8 cellular contexts compared by ENCODE assay signal in the genomic region with DNA sequence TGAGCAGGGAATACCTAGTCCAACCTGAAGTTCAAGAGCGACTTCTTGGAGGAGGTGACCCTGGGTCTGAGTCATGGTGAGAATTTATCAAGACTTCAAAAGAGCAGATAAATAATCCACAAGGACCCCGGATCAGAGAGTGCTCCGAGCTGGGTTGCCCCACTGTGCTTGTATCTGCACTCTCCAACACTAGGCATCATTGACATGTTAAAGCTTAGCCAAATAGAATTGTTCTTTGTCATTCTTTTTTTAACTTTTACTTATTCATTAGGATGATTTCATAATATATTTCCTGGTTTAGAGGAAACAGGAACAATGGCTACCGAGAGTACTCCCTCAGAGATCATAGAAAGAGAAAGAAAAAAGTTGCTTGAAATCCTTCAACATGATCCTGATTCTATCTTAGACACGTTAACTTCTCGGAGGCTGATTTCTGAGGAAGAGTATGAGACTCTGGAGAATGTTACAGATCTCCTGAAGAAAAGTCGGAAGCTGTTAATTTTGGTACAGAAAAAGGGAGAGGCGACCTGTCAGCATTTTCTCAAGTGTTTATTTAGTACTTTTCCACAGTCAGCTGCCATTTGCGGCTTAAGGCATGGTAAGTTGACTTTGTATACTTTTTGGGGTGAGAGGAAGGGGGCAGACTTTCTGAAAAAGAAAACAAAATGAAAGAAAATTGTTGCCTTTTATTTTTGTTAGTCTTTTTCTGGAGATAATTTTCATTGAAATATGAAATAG. TPM values are rescaled to one million over a fixed set of nuclear protein-coding genes. Genes with fewer than 3 reads are reported as not detected.
DNase-seq lines count a peak whose midpoint lies in the region; ATAC-seq, FAIRE-seq and TF ChIP-seq lines count a peak whose summit lies in the region.

A gene with protein sequence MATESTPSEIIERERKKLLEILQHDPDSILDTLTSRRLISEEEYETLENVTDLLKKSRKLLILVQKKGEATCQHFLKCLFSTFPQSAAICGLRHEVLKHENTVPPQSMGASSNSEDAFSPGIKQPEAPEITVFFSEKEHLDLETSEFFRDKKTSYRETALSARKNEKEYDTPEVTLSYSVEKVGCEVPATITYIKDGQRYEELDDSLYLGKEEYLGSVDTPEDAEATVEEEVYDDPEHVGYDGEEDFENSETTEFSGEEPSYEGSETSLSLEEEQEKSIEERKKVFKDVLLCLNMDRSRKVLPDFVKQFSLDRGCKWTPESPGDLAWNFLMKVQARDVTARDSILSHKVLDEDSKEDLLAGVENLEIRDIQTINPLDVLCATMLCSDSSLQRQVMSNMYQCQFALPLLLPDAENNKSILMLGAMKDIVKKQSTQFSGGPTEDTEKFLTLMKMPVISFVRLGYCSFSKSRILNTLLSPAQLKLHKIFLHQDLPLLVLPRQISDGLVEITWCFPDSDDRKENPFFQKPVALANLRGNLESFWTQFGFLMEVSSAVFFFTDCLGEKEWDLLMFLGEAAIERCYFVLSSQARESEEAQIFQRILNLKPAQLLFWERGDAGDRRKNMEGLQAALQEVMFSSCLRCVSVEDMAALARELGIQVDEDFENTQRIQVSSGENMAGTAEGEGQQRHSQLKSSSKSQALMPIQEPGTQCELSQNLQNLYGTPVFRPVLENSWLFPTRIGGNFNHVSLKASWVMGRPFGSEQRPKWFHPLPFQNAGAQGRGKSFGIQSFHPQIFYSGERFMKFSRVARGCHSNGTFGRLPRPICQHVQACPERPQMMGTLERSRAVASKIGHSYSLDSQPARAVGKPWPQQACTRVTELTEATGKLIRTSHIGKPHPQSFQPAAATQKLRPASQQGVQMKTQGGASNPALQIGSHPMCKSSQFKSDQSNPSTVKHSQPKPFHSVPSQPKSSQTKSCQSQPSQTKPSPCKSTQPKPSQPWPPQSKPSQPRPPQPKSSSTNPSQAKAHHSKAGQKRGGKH (plus strand): TSS at position 300 of the 738 bp plus-strand sequence. CDS start 16 bp downstream, at position 316.

- peak within 1 kb of the TSS; percentile 7 for H2BK120ac ChIP-seq in H1 (replicated peaks; ENCODE audit: low read depth, low read length)

- H3K9me3 ChIP-seq in Panc1 (ENCODE audit: control insufficient read depth, insufficient read depth, low read depth, low read length): no peaks in the 10 kb centered on the region
- H3K9me3 ChIP-seq in H1 (ENCODE audit: insufficient read depth in 2 of 2, low read depth in 1 of 2, low read length in 1 of 2): no peaks in the 10 kb centered on the region
- H3K9me3 ChIP-seq in muscle layer of duodenum (ENCODE audit: control insufficient read depth in 1 of 2, low read length in 2 of 2): no peaks in the 10 kb centered on the region

- H3K4me3 ChIP-seq in GM12875 (ENCODE audit: low read depth, low read length): peak within 1 kb of the TSS; percentile 13
- H3K4me3 ChIP-seq in Panc1 (ENCODE audit: low read depth in 2 of 2, low read length in 2 of 2): peak within 1 kb of the TSS; percentile 25 to 56
- peak within 1 kb of the TSS in 3 of 4 experiments; percentile 1 to 48 (median 7); a peak in 6 of 8 replicates for H3K4me3 ChIP-seq in H1 (ENCODE audit: extremely low read depth in 1 of 4, insufficient read depth in 2 of 4, low read depth in 3 of 4, low read length in 4 of 4)
- H3K4me3 ChIP-seq in muscle layer of duodenum (ENCODE audit: low read depth in 1 of 2, low read length in 2 of 2): peak within 1 kb of the TSS; percentile 49 to 93

- BruUV-seq in Panc1 (replicated peaks; lab: Mats Ljungman, UMichigan): no TSS peak

- 0 out of 2 replicates have a peak, but pooled peaks cover 6% of the 10 kb centered on the region for H3K27me3 ChIP-seq in Panc1 (ENCODE audit: control insufficient read depth, insufficient read depth, low read length)
- no peaks in the 10 kb centered on the region for H3K27me3 ChIP-seq in H1 (replicated peaks in 1 of 4; ENCODE audit: control insufficient read depth in 3 of 4, extremely low read depth in 1 of 4, insufficient read depth in 3 of 4, low read length in 3 of 4)
- H3K27me3 ChIP-seq in muscle layer of duodenum (ENCODE audit: low read depth, low read length): no peaks in the 10 kb centered on the region

- no peak within 1 kb of the TSS for H2BK20ac ChIP-seq in H1 (ENCODE audit: low read length)

- no peak within 1 kb of the TSS for H2AK5ac ChIP-seq in H1 (ENCODE audit: low read depth, low read length)

- H2BK5ac ChIP-seq in H1 (ENCODE audit: low read depth, low read length): no peak within 1 kb of the TSS

- CTCF ChIA-PET in Panc1 (lab: Charles Lee) (no interaction called here), H1 (lab: Charles Lee; ENCODE audit: partially characterized antibody) (interaction anchor here (1.0 to 1.2 kb wide), 2 partner anchors 20 to 37 kb away, joined by 3 read pairs; no protein-coding TSS in a partner anchor)

- peak within 1 kb of the TSS in 2 of 4 experiments; percentile 22 to 34; a peak in 1 of 7 replicates for H3K9ac ChIP-seq in H1 (replicated peaks in 1 of 4; ENCODE audit: extremely low read depth in 1 of 4, low read depth in 3 of 4, low read length in 3 of 4)

- H3K4me1 ChIP-seq in Panc1 (ENCODE audit: control insufficient read depth, insufficient read depth, low read length) (0 out of 2 replicates have a peak, but pooled peaks cover 6% of the 10 kb centered on the region), H1 (replicated peaks in 1 of 4; ENCODE audit: control insufficient read depth in 3 of 4, insufficient read depth in 4 of 4, low read length in 3 of 4) (no peaks in the 10 kb centered on the region), muscle layer of duodenum (ENCODE audit: control insufficient read depth in 1 of 2, insufficient read depth in 2 of 2, low read length in 2 of 2) (no peaks in the 10 kb centered on the region)

- H4K91ac ChIP-seq in H1 (replicated peaks; ENCODE audit: insufficient read length, low read length): no peak within 1 kb of the TSS

- H3K79me2 ChIP-seq in H1 (ENCODE audit: control insufficient read depth in 1 of 2, insufficient read depth in 2 of 2, low read length in 2 of 2): no peaks in the 10 kb centered on the region

- TF ChIP-seq POLR2A in H1 (IDR thresholded peaks at IDR 0.05; ENCODE audit: control extremely low read depth in 1 of 2, low read depth in 2 of 2, low read length in 2 of 2): no peak

- POLR2A ChIA-PET in Panc1 (lab: Charles Lee): no interaction called here
- POLR2A ChIA-PET in H1 (lab: Charles Lee; ENCODE audit: partially characterized antibody): interaction anchor here (0.6 to 15.5 kb wide), 2 partner anchors 12 to 48 kb away, joined by 3 to 257 read pairs; partner anchors contain the start of gene RPL37

- no peak within 1 kb of the TSS for H2BK15ac ChIP-seq in H1 (ENCODE audit: low read length)

- peak within 1 kb of the TSS; percentile 72 for H3K27ac ChIP-seq in Panc1 (ENCODE audit: low read length)
- H3K27ac ChIP-seq in H1 (ENCODE audit: low read depth, low read length): no peak within 1 kb of the TSS
- peak within 1 kb of the TSS; percentile 97 for H3K27ac ChIP-seq in muscle layer of duodenum (ENCODE audit: low read length)

- H3K4ac ChIP-seq in H1 (replicated peaks; ENCODE audit: insufficient read length, low read depth, low read length): no peak within 1 kb of the TSS

- FAIRE-seq in H1 (lab: Jason Lieb, UNC): no peak

- no peak for TF ChIP-seq EP300 in H1 (IDR thresholded peaks at IDR 0.05; ENCODE audit: borderline replicate concordance in 1 of 2, low read depth in 2 of 2, low read length in 2 of 2)

- no peak within 1 kb of the TSS for H2BK12ac ChIP-seq in H1 (ENCODE audit: low read depth, low read length)

- ATAC-seq in HG02610 (IDR thresholded peaks at IDR 0.05; ENCODE audit: unreplicated experiment): peak; percentile 63
- ATAC-seq in Panc1: peak; percentile 52; the same call in 1 of the 2 replicates
- no peak for ATAC-seq in HG03469 (IDR thresholded peaks at IDR 0.05; ENCODE audit: unreplicated experiment)
- no peak for ATAC-seq in GM19467 (IDR thresholded peaks at IDR 0.05; ENCODE audit: unreplicated experiment)

- no peaks in the 10 kb centered on the region for H3K23me2 ChIP-seq in H1 (ENCODE audit: low read depth, low read length)

- no peak within 1 kb of the TSS for H3K18ac ChIP-seq in H1 (ENCODE audit: extremely low read depth, low read length)

- WGBS in H1 (ENCODE audit: extremely low coverage in 1 of 2, insufficient coverage in 1 of 2, insufficient read length in 1 of 2, insufficient replicate concordance in 2 of 2, low coverage in 1 of 2, low lambda C conversion rate in 2 of 2, missing lambda C conversion rate in 1 of 2), 2 experiments: 50% methylated on average over 9 of the region's 9 CpGs; no CpG with 5 or more reads in 1 of the 2 experiments

- no peak within 1 kb of the TSS for H3K14ac ChIP-seq in H1 (ENCODE audit: insufficient read length)

- peak within 1 kb of the TSS; percentile 27 for H4K5ac ChIP-seq in H1 (ENCODE audit: insufficient read length, low read depth, low read length)

- no peaks in the 10 kb centered on the region for H3K36me3 ChIP-seq in Panc1 (ENCODE audit: control insufficient read depth, insufficient read depth, low read length)
- no peaks in the 10 kb centered on the region for H3K36me3 ChIP-seq in H1 (ENCODE audit: control insufficient read depth in 2 of 4, insufficient read depth in 4 of 4, low read length in 3 of 4)
- peaks cover 0 to 5% of the 10 kb centered on the region in 2 donors for H3K36me3 ChIP-seq in muscle layer of duodenum (ENCODE audit: control insufficient read depth in 1 of 2, insufficient read depth in 2 of 2, low read length in 2 of 2)

- in situ Hi-C loops in Panc1 (cut with HindIII; ENCODE audit: low pct_unique_long_range_greater_than_20kb, low sequenced_read_pairs): no loop called here

- no peak for TF ChIP-seq RAD21 in H1 (IDR thresholded peaks at IDR 0.05 in 1 of 2, conservative IDR thresholded peaks at IDR 0.05 in 1 of 2; ENCODE audit: low read depth in 2 of 2, low read length in 2 of 2)

- H3K23ac ChIP-seq in H1 (ENCODE audit: insufficient read length): no peak within 1 kb of the TSS

- no peak within 1 kb of the TSS for H3K56ac ChIP-seq in H1 (replicated peaks; ENCODE audit: insufficient read length, low read depth, low read length)

- H3K4me2 ChIP-seq in H1 (ENCODE audit: insufficient read depth in 1 of 2, low read depth in 2 of 2, low read length in 2 of 2): peak within 1 kb of the TSS; percentile 54 to 60; a peak in 3 of 4 replicates

- no peak for TF ChIP-seq CTCF in GM12875 (IDR thresholded peaks at IDR 0.05; ENCODE audit: borderline replicate concordance, insufficient read depth, low read depth, low read length)
- TF ChIP-seq CTCF in Panc1 (IDR thresholded peaks at IDR 0.05): no peak
- no peak for TF ChIP-seq CTCF in H1 (IDR thresholded peaks at IDR 0.05; ENCODE audit: control extremely low read depth in 1 of 3, insufficient read depth in 1 of 3, low read depth in 1 of 3, low read length in 3 of 3)

- intact Hi-C loops in Panc1 (cut with micrococcal nuclease; ENCODE audit: unreplicated experiment): no loop called here

- H4K8ac ChIP-seq in H1 (ENCODE audit: extremely low read depth, insufficient read depth, low read length): no peak within 1 kb of the TSS

- no peak for DNase-seq in Panc1 (ENCODE audit: low read depth, low spot score)
- DNase-seq in H1 (ENCODE audit: low read depth in 1 of 2, low spot score in 2 of 2): no peak
- no peak for DNase-seq in glomerular visceral epithelial cell (ENCODE audit: extremely low spot score)

- no peaks in the 10 kb centered on the region for H3K79me1 ChIP-seq in H1 (ENCODE audit: low read depth, low read length)

- peak within 1 kb of the TSS; percentile 90 for H2AFZ ChIP-seq in H1 (ENCODE audit: low read length)

- no peaks in the 10 kb centered on the region for H4K20me1 ChIP-seq in H1 (replicated peaks in 1 of 2; ENCODE audit: control insufficient read depth in 1 of 2, insufficient read depth in 2 of 2, low read length in 2 of 2)

RNA-seq across cellular contexts. Expression of the gene that starts here (rescaled TPM):
- 0.49 TPM for total RNA-seq in Panc1 (2021; ENCODE audit: unreplicated experiment)
- 0.05 TPM for polyA plus RNA-seq in Panc1 (2012; ENCODE audit: insufficient read length)
- total RNA-seq in H1 (2021; fragmentation: NEBNext Ultra II Directional; extraction: Animal tissue kit (Norgen Biotek cat#: 25700)): 0.33 and 0.50 TPM in 2 replicates
- polyA plus RNA-seq in H1 (2011; rRNA removed): 0.19 and 0.41 TPM in 2 replicates
- 0.41 TPM for polyA plus RNA-seq in H1 (2011; cell fraction: cytosol; rRNA removed)
- polyA plus RNA-seq in H1 (2011; cell fraction: nucleus; rRNA removed): 0.24 TPM
- polyA plus RNA-seq in H1 (2012, experiment 1 of 2): 0.39 to 0.72 TPM (median 0.47 TPM) in 4 replicates
- polyA plus RNA-seq in H1 (2012, experiment 2 of 2): 0.07 TPM
- polyA plus RNA-seq in H1 (2013, experiment 1 of 2): 0.34 TPM
- 0.37 TPM for polyA plus RNA-seq in H1 (2013, experiment 2 of 2)
- polyA minus RNA-seq in H1 (2011; rRNA and poly(A)+ RNA removed): 0.35 and 0.71 TPM in 2 replicates
- not detected for polyA minus RNA-seq in H1 (2011; cell fraction: cytosol; rRNA and poly(A)+ RNA removed)
- polyA minus RNA-seq in H1 (2011; cell fraction: nucleus; rRNA and poly(A)+ RNA removed): 0.20 TPM

Comparison
In these comparisons a context has a peak if more than half of its experiments do, and no peak if none do; other contexts are left out.
1. Peak in ATAC-seq, H3K4me3 ChIP-seq and H3K27ac ChIP-seq in Panc1; RNA of the gene not detected or under 1 TPM.
2. H3K4me3 ChIP-seq: peak in every context shown above with its lines; median percentile 71 in muscle layer of duodenum; 40 in Panc1; 13 in GM12875; 7 in H1.